In genomic region chr2:217909156-217909820, GRCh38 we compare ENCODE assay signal across 11 cellular contexts.
DNase-seq lines count a peak whose midpoint lies in the region; ATAC-seq and TF ChIP-seq lines count a peak whose summit lies in the region.
"Had no signal": no experiment of that assay in that cellular context is flagged by ENCODE, and none has a peak within 500 bp of the region (broad histone marks: within the 10 kb centered on the region; RNA-seq: fewer than 3 reads in every experiment).

No MANE protein-coding gene starts in this region.

- H3K27me3 ChIP-seq in H7 (ENCODE audit: control insufficient read depth, insufficient read depth, low read length) (peaks cover 2% of the 10 kb centered on the region), left lung (no peaks in the 10 kb centered on the region), subcutaneous abdominal adipose tissue (ENCODE audit: control insufficient read depth in 5 of 5, insufficient read depth in 4 of 5, low read length in 5 of 5) (no peaks in the 10 kb centered on the region)

- intact Hi-C loops in left lung (cut with DNase I), result no loop called here

- TF ChIP-seq CTCF in left lung (IDR thresholded peaks at IDR 0.05), result no peak

- H3K4me3 ChIP-seq in H7 (ENCODE audit: insufficient read depth, low read depth, low read length), result no peak overlapping the region
- no peak overlapping the region for H3K4me3 ChIP-seq in left lung
- peak overlapping the region in 4 of 5 donors; percentile 6 to 18 (median 10) for H3K4me3 ChIP-seq in subcutaneous abdominal adipose tissue (ENCODE audit: low read depth in 1 of 5, low read length in 5 of 5)

- H3K27ac ChIP-seq in caudate nucleus (ENCODE audit: low read depth, low read length), result peak overlapping the region; percentile 27
- H3K27ac ChIP-seq in left lung, result peak overlapping the region; percentile 33 to 81
- H3K27ac ChIP-seq in subcutaneous abdominal adipose tissue (ENCODE audit: low read depth, low read length), result peak overlapping the region; percentile 99

- H3K36me3 ChIP-seq in H7 (replicated peaks; ENCODE audit: control insufficient read depth, insufficient read depth, low read length) (no peaks in the 10 kb centered on the region), left lung (no peaks in the 10 kb centered on the region), subcutaneous abdominal adipose tissue (ENCODE audit: control insufficient read depth in 5 of 5, insufficient read depth in 5 of 5, low read length in 5 of 5) (peaks cover 0 to 56% (median 27%) of the 10 kb centered on the region in 5 donors)

- no peak for ATAC-seq in left lung
- ATAC-seq in HG02588 (IDR thresholded peaks at IDR 0.05; ENCODE audit: unreplicated experiment), result no peak
- ATAC-seq in GM18502 (IDR thresholded peaks at IDR 0.05; ENCODE audit: poor library complexity, unreplicated experiment), result no peak

- H3K4me1 ChIP-seq in left lung, result peaks cover 63 to 82% of the 10 kb centered on the region in 2 donors
- peaks cover 70 to 99% (median 99%) of the 10 kb centered on the region in 5 donors for H3K4me1 ChIP-seq in subcutaneous abdominal adipose tissue (ENCODE audit: control insufficient read depth in 5 of 5, insufficient read depth in 5 of 5, low read length in 5 of 5)

- H3K9ac ChIP-seq in subcutaneous abdominal adipose tissue (ENCODE audit: low read length in 5 of 5), result peak overlapping the region in 3 of 5 donors; percentile 3 to 87 (median 50)

- DNase-seq in H7 (peak; percentile 61), caudate nucleus (lab: John Stamatoyannopoulos, UW) (peak in 1 of 61 donors; percentile 11), left lung (peak in 1 of 2 donors; percentile 28), MV-4-11 (lab: John Stamatoyannopoulos, UW) (no peak), amniotic stem cell (lab: John Stamatoyannopoulos, UW) (no peak)
- DNase-seq: activated CD4-positive, alpha-beta memory T cell treated with anti-CD3 and anti-CD28 coated beads for 36 hours; NCI-H1417 treated with DMSO at 0.1 percent for 48 hours; T-helper 1 cell had no signal

- H3K9me3 ChIP-seq in left lung, result no peaks in the 10 kb centered on the region
- no peaks in the 10 kb centered on the region for H3K9me3 ChIP-seq in subcutaneous abdominal adipose tissue (ENCODE audit: control insufficient read depth in 5 of 5, low read length in 5 of 5)

Comparison
In these comparisons a context has a peak if more than half of its experiments do, and no peak if none do; other contexts are left out.
1. H3K4me3 ChIP-seq: peak in subcutaneous abdominal adipose tissue (4 of 5); none in H7 (single experiment) and left lung (0 of 2).
2. H3K27ac ChIP-seq: peak in every context shown above with its lines; median percentile 99 in subcutaneous abdominal adipose tissue; 57 in left lung; 27 in caudate nucleus.